In genomic region chr22:20267441-20268288, GRCh38 we compare ENCODE assay signal across 8 cellular contexts. TPM values are rescaled to one million over a fixed set of nuclear protein-coding genes. Genes with fewer than 3 reads are reported as not detected.
DNase-seq lines count a peak whose midpoint lies in the region; ATAC-seq and TF ChIP-seq lines count a peak whose summit lies in the region.

No MANE protein-coding gene starts in this region.

- H3K23ac ChIP-seq in trophoblast cell (ENCODE audit: low read length) = no peak overlapping the region

- no peak overlapping the region for H3K27ac ChIP-seq in DOHH2 (ENCODE audit: low read depth, low read length)
- H3K27ac ChIP-seq in OCI-LY1 (ENCODE audit: low read depth, low read length, poor library complexity, severe bottlenecking) = no peak overlapping the region
- peak overlapping the region; percentile 45 to 54 for H3K27ac ChIP-seq in esophagus (ENCODE audit: low read depth in 2 of 2, low read length in 1 of 2)
- no peak overlapping the region for H3K27ac ChIP-seq in trophoblast cell (ENCODE audit: low read depth, low read length)

- H2BK120ac ChIP-seq in trophoblast cell (ENCODE audit: insufficient read depth, low read length, poor library complexity) = no peak overlapping the region

- DNase-seq in trophoblast cell (peak in 1 of 2 donors; percentile 7), kidney glomerular epithelial cell (lab: John Stamatoyannopoulos, UW) (no peak), NCI-H1436 treated with DMSO at 0.1 percent for 48 hours (lab: John Stamatoyannopoulos, UW) (no peak)

- H3K27me3 ChIP-seq in DOHH2 (ENCODE audit: control insufficient read depth, low read length) = peaks cover 8% of the 10 kb centered on the region; the same call in 1 of the 2 replicates
- 0 out of 2 replicates have a peak, but pooled peaks cover 4% of the 10 kb centered on the region for H3K27me3 ChIP-seq in OCI-LY1 (ENCODE audit: insufficient read depth, low read length)
- peaks cover 0 to 4% of the 10 kb centered on the region in 2 donors for H3K27me3 ChIP-seq in esophagus (ENCODE audit: control insufficient read depth in 1 of 2, insufficient read depth in 2 of 2, low read length in 2 of 2)
- no peaks in the 10 kb centered on the region for H3K27me3 ChIP-seq in trophoblast cell (ENCODE audit: insufficient read depth, low read length)

- H2AFZ ChIP-seq in OCI-LY1 (ENCODE audit: low read length) = no peak overlapping the region
- peak overlapping the region; percentile 52 for H2AFZ ChIP-seq in trophoblast cell (ENCODE audit: insufficient read depth, low read length, poor library complexity)

- ATAC-seq in HG03097 (IDR thresholded peaks at IDR 0.05; ENCODE audit: low FRiP score, unreplicated experiment) = no peak
- no peak for ATAC-seq in GM18517 (IDR thresholded peaks at IDR 0.05; ENCODE audit: unreplicated experiment)

- H3K79me2 ChIP-seq in DOHH2 (ENCODE audit: control insufficient read depth, low read length) = no peaks in the 10 kb centered on the region
- H3K79me2 ChIP-seq in OCI-LY1 (ENCODE audit: insufficient read depth, low read length) = no peaks in the 10 kb centered on the region
- no peaks in the 10 kb centered on the region for H3K79me2 ChIP-seq in trophoblast cell (ENCODE audit: control insufficient read depth, insufficient read depth, low read length, poor library complexity)

- no peak overlapping the region for H3K4ac ChIP-seq in trophoblast cell (ENCODE audit: low read depth, low read length)

- no peak overlapping the region for H2AK5ac ChIP-seq in trophoblast cell (ENCODE audit: low read length)

- H2BK5ac ChIP-seq in trophoblast cell (ENCODE audit: low read depth, low read length, poor library complexity) = no peak overlapping the region

- TF ChIP-seq CTCF in DOHH2 (IDR thresholded peaks at IDR 0.05; ENCODE audit: low read depth, low read length, poor library complexity, severe bottlenecking) (no peak), OCI-LY1 (IDR thresholded peaks at IDR 0.05; ENCODE audit: low read length) (no peak)

- H4K20me1 ChIP-seq in DOHH2 (ENCODE audit: control insufficient read depth, insufficient read depth, low read depth, low read length) (no peaks in the 10 kb centered on the region), OCI-LY1 (ENCODE audit: insufficient read depth, low read length) (no peaks in the 10 kb centered on the region)

- no peak overlapping the region for H2BK12ac ChIP-seq in trophoblast cell (ENCODE audit: low read length)

- H4K12ac ChIP-seq in trophoblast cell (ENCODE audit: low read depth, low read length) = no peak overlapping the region

- no peaks in the 10 kb centered on the region for H3K79me1 ChIP-seq in trophoblast cell (ENCODE audit: low read length)

- H3K14ac ChIP-seq in trophoblast cell (ENCODE audit: low read length) = no peak overlapping the region

- H3F3A ChIP-seq in DOHH2 (ENCODE audit: control insufficient read depth, insufficient read depth) (no peaks in the 10 kb centered on the region), OCI-LY1 (ENCODE audit: insufficient read depth, low read length) (no peaks in the 10 kb centered on the region)

- H3K36me3 ChIP-seq in DOHH2 (ENCODE audit: control insufficient read depth, low read length) (no peaks in the 10 kb centered on the region), OCI-LY1 (ENCODE audit: insufficient read depth, low read length) (no peaks in the 10 kb centered on the region), esophagus (ENCODE audit: control insufficient read depth in 2 of 2, insufficient read depth in 2 of 2, low read length in 1 of 2) (no peaks in the 10 kb centered on the region), trophoblast cell (ENCODE audit: control insufficient read depth in 1 of 2, insufficient read depth in 2 of 2, low read length in 2 of 2) (no peaks in the 10 kb centered on the region)

- H3K18ac ChIP-seq in trophoblast cell (ENCODE audit: low read length) = no peak overlapping the region

- H3K4me2 ChIP-seq in DOHH2 (ENCODE audit: low read length) = peak overlapping the region; percentile 36; the same call in 1 of the 2 replicates
- H3K4me2 ChIP-seq in OCI-LY1 (ENCODE audit: low read length) = peak overlapping the region; percentile 29; the same call in 1 of the 2 replicates
- H3K4me2 ChIP-seq in trophoblast cell (ENCODE audit: low read length) = peak overlapping the region; percentile 99

- H3K4me3 ChIP-seq in DOHH2 (ENCODE audit: low read length) = peak overlapping the region; percentile 17; the same call in 1 of the 2 replicates
- no peak overlapping the region for H3K4me3 ChIP-seq in OCI-LY1 (ENCODE audit: low read depth, low read length, poor library complexity, severe bottlenecking)
- H3K4me3 ChIP-seq in esophagus (ENCODE audit: low read depth in 1 of 2, low read length in 2 of 2) = peak overlapping the region; percentile 52 to 58
- H3K4me3 ChIP-seq in trophoblast cell (ENCODE audit: low read depth, low read length) = peak overlapping the region; percentile 63

- H4K8ac ChIP-seq in trophoblast cell (ENCODE audit: low read depth, low read length) = peak overlapping the region; percentile 13

- H3K9me2 ChIP-seq in DOHH2 (replicated peaks; ENCODE audit: control insufficient read depth, low read length) (no peaks in the 10 kb centered on the region), OCI-LY1 (ENCODE audit: low read depth, low read length) (no peaks in the 10 kb centered on the region)

- 2% methylated on average over 82 to 104 of the region's 104 CpGs for WGBS in esophagus, 2 donors
- no CpG with 5 or more reads among the region's 104 CpGs for WGBS in trophoblast cell (ENCODE audit: extremely low coverage, insufficient coverage, insufficient read length)

- H3K4me1 ChIP-seq in DOHH2 (ENCODE audit: control insufficient read depth, low read length) (no peaks in the 10 kb centered on the region), OCI-LY1 (ENCODE audit: insufficient read depth, low read length, severe bottlenecking) (no peaks in the 10 kb centered on the region), esophagus (ENCODE audit: control insufficient read depth in 2 of 2, insufficient read depth in 2 of 2, low read length in 1 of 2) (peaks cover 0 to 6% of the 10 kb centered on the region in 2 donors), trophoblast cell (ENCODE audit: control insufficient read depth in 1 of 2, insufficient read depth in 2 of 2, low read length in 2 of 2) (peaks cover 3 to 5% of the 10 kb centered on the region in 2 experiments)

- H3K9me3 ChIP-seq in DOHH2 (ENCODE audit: control insufficient read depth, insufficient read depth, low read length) (no peaks in the 10 kb centered on the region), OCI-LY1 (ENCODE audit: low read length) (no peaks in the 10 kb centered on the region), esophagus (ENCODE audit: control insufficient read depth in 2 of 2, insufficient read depth in 1 of 2, low read depth in 1 of 2, low read length in 1 of 2) (no peaks in the 10 kb centered on the region), trophoblast cell (ENCODE audit: insufficient read depth, low read depth, low read length) (peaks cover 7% of the 10 kb centered on the region)

- H3K9ac ChIP-seq in OCI-LY1 (ENCODE audit: low read length) = no peak overlapping the region
- H3K9ac ChIP-seq in trophoblast cell (ENCODE audit: low read length) = no peak overlapping the region

- H4K91ac ChIP-seq in trophoblast cell (ENCODE audit: low read depth, low read length) = peak overlapping the region; percentile 26

RNA-seq across cellular contexts. Expression of gene RTN4R, which starts 0.5 kb away (rescaled TPM):
- 1 to 10 TPM; 1.9 to 2.5 TPM for polyA plus RNA-seq in esophagus
- 10.4 and 11.7 TPM in 2 replicates for polyA plus RNA-seq in trophoblast cell (2013)

RNA-seq across cellular contexts. Expression of gene DGCR6L, which starts 52.2 kb away (rescaled TPM):
- polyA plus RNA-seq in esophagus = 10 to 100 TPM; 43.9 to 44.7 TPM
- polyA plus RNA-seq in trophoblast cell (2013) = 18.6 and 19.9 TPM in 2 replicates

Comparison
In these comparisons a context has a peak if more than half of its experiments do, and no peak if none do; other contexts are left out.
1. H3K27ac ChIP-seq: peak in esophagus (2 of 2); none in DOHH2 (single experiment), OCI-LY1 (single experiment) and trophoblast cell (single experiment).
2. H3K4me2 ChIP-seq: peak in every context shown above with its lines; median percentile 99 in trophoblast cell; 36 in DOHH2; 29 in OCI-LY1.